In the genomic region with DNA sequence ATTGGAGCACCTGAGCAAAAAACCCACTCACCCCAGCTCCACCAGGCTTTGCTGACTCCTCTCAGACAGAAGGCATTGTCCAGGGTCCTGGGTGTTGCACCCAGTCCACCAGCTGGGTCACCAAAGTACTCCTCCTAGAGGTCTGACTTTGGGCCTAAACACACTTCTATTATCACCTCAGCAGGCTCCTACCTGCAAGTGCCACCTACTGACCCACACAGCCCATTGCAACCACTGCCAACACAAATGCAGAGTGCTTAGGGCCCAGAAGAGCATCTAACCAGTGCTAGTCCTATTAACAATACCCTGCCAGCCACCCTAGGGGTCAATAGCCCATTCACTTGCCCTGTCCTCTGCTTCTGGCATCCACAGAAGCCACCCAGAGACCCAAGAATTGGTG, we compare ENCODE assay signal across 17 cellular contexts.
"Had no signal": no experiment of that assay in that cellular context is flagged by ENCODE, and none has a peak within 500 bp of the region (broad histone marks: within the 10 kb centered on the region; RNA-seq: fewer than 3 reads in every experiment).

No MANE protein-coding gene starts in this region.

- H3K27me3 ChIP-seq: brain microvascular endothelial cell, foreskin keratinocyte, right lobe of liver, tibial nerve had no signal

- H3K4me3 Mint-ChIP-seq: activated naive CD4-positive, alpha-beta T cell treated with anti-CD3 and anti-CD28 coated beads, Interleukin-2, amount 50 U/mL, for 24 hours; activated T-cell treated with anti-CD3 and anti-CD28 coated beads, Interleukin-2, amount 50 U/mL, for 24 hours; natural killer cell treated with Interleukin-12 subunit alpha and Interleukin-12 subunit beta and Interleukin-15 and Interleukin-18, amount 100 ng/mL, for 72 hours; stimulated activated memory B cell treated with anti-CD40 and anti-IgM and Interleukin-4, amounts not matched to agents 10 μg/mL and 1 μg/mL and 100 μg/mL, for 72 hours had no signal

- H3K4me1 ChIP-seq: foreskin keratinocyte, psoas muscle, right lobe of liver, tibial nerve had no signal

- H3K36me3 Mint-ChIP-seq: activated naive CD4-positive, alpha-beta T cell treated with anti-CD3 and anti-CD28 coated beads, Interleukin-2, amount 50 U/mL, for 24 hours; natural killer cell treated with Interleukin-12 subunit alpha and Interleukin-12 subunit beta and Interleukin-15 and Interleukin-18, amount 100 ng/mL, for 72 hours; stimulated activated memory B cell treated with anti-CD40 and anti-IgM and Interleukin-4, amounts not matched to agents 10 μg/mL and 1 μg/mL and 100 μg/mL, for 72 hours had no signal

- H3K4me1 Mint-ChIP-seq: activated naive CD4-positive, alpha-beta T cell treated with anti-CD3 and anti-CD28 coated beads, Interleukin-2, amount 50 U/mL, for 24 hours; stimulated activated memory B cell treated with anti-CD40 and anti-IgM and Interleukin-4, amounts not matched to agents 10 μg/mL and 1 μg/mL and 100 μg/mL, for 72 hours had no signal

- H3K27ac Mint-ChIP-seq: activated naive CD4-positive, alpha-beta T cell treated with anti-CD3 and anti-CD28 coated beads, Interleukin-2, amount 50 U/mL, for 24 hours; activated T-cell treated with anti-CD3 and anti-CD28 coated beads, Interleukin-2, amount 50 U/mL, for 24 hours; natural killer cell treated with Interleukin-12 subunit alpha and Interleukin-12 subunit beta and Interleukin-15 and Interleukin-18, amount 100 ng/mL, for 72 hours; stimulated activated memory B cell treated with anti-CD40 and anti-IgM and Interleukin-4, amounts not matched to agents 10 μg/mL and 1 μg/mL and 100 μg/mL, for 72 hours had no signal

- H3K36me3 ChIP-seq: brain microvascular endothelial cell, right lobe of liver, tibial nerve had no signal

- H3K9me3 ChIP-seq: psoas muscle, right lobe of liver, tibial nerve had no signal

- H3K4me3 ChIP-seq: psoas muscle, right lobe of liver, tibial nerve had no signal

- H3K27ac ChIP-seq: brain microvascular endothelial cell, foreskin keratinocyte, psoas muscle, right lobe of liver, tibial nerve, VCaP had no signal

- H3K27me3 Mint-ChIP-seq: activated naive CD4-positive, alpha-beta T cell treated with anti-CD3 and anti-CD28 coated beads, Interleukin-2, amount 50 U/mL, for 24 hours; activated T-cell treated with anti-CD3 and anti-CD28 coated beads, Interleukin-2, amount 50 U/mL, for 24 hours; natural killer cell treated with Interleukin-12 subunit alpha and Interleukin-12 subunit beta and Interleukin-15 and Interleukin-18, amount 100 ng/mL, for 72 hours; stimulated activated memory B cell treated with anti-CD40 and anti-IgM and Interleukin-4, amounts not matched to agents 10 μg/mL and 1 μg/mL and 100 μg/mL, for 72 hours had no signal

- ATAC-seq: foreskin keratinocyte; left lobe of liver; natural killer cell treated with Interleukin-12 subunit alpha and Interleukin-12 subunit beta and Interleukin-15 and Interleukin-18, amount 100 ng/mL, for 72 hours; psoas muscle; right lobe of liver; stimulated activated memory B cell treated with anti-CD40 and anti-IgM and Interleukin-4, amounts not matched to agents 10 μg/mL and 1 μg/mL and 100 μg/mL, for 72 hours had no signal

- DNase-seq: activated CD4-positive, alpha-beta T cell treated with anti-CD3 and anti-CD28 coated beads for 4 hours; activated effector memory CD4-positive, alpha-beta T cell treated with Interleukin-2 at 50 U/mL for 16 hours; activated T-cell treated with anti-CD3 and anti-CD28 coated beads, Interleukin-2, amount 50 U/mL, for 24 hours; brain microvascular endothelial cell; cerebellar nuclear complex; foreskin keratinocyte; mammary epithelial cell; occipital lobe; psoas muscle; right lobe of liver; T-helper 9 cell had no signal

- H3K9me3 Mint-ChIP-seq: activated naive CD4-positive, alpha-beta T cell treated with anti-CD3 and anti-CD28 coated beads, Interleukin-2, amount 50 U/mL, for 24 hours; activated T-cell treated with anti-CD3 and anti-CD28 coated beads, Interleukin-2, amount 50 U/mL, for 24 hours; natural killer cell treated with Interleukin-12 subunit alpha and Interleukin-12 subunit beta and Interleukin-15 and Interleukin-18, amount 100 ng/mL, for 72 hours; stimulated activated memory B cell treated with anti-CD40 and anti-IgM and Interleukin-4, amounts not matched to agents 10 μg/mL and 1 μg/mL and 100 μg/mL, for 72 hours had no signal
